In genomic region chr7:140546947-140547346, GRCh38 we compare ENCODE assay signal across 33 cellular contexts.
"Had no signal": no experiment of that assay in that cellular context is flagged by ENCODE, and none has a peak within 500 bp of the region (broad histone marks: within the 10 kb centered on the region; RNA-seq: fewer than 3 reads in every experiment).

No MANE protein-coding gene starts in this region.

- H3K27me3 ChIP-seq: MG63, SJSA1 had no signal

- ATAC-seq: Panc1, Right ventricle myocardium inferior had no signal

- H3K27ac ChIP-seq: PC-9, RWPE1, SJSA1 had no signal

- DNase-seq: Kasumi-1, KG1, MG63, NCI-H1048, NCI-H1092 treated with DMSO at 0.1 percent for 48 hours, NCI-H1105 treated with DMSO at 0.1 percent for 48 hours, NCI-H1417, NCI-H1436, NCI-H146, NCI-H1694, NCI-H187, NCI-H1930, NCI-H2029 treated with DMSO at 0.1 percent for 48 hours, NCI-H2081 treated with DMSO at 0.1 percent for 48 hours, NCI-H2107, NCI-H2171, NCI-H226, NCI-H446 treated with DMSO at 0.1 percent for 48 hours, NCI-H510A, NCI-H524, NCI-H526, NCI-H69, NCI-H748 treated with DMSO at 0.1 percent for 48 hours, NCI-H82, PC-9, SHP77 treated with DMSO at 0.1 percent for 48 hours, SK-N-SH, SW 1271 had no signal

- FAIRE-seq: RCC 7860 had no signal

- H3K4me3 ChIP-seq: MG63, PC-9, SJSA1 had no signal

- H3K9me3 ChIP-seq: MG63, SJSA1, SK-N-SH had no signal
